In the genomic region with DNA sequence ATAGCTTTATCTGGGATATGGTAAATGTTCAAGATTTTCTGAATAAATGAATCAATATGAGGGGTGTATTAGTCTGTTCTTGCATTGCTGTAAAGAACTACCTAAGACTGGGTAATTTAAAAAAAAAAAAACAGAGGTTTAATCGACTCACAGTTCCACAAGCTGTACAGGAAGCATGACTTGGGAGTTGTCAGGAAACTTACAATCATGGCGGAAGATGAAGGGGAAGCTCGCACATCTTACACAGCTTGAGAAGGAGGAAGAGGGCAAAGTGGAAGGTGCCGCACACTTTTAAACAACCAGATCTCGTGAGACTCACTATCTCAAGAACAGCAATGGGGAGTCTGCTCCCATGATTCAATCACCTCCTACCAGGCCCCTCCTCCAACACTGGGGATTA, we compare ENCODE assay signal across 21 cellular contexts. TPM values are rescaled to one million over a fixed set of nuclear protein-coding genes. Genes with fewer than 3 reads are reported as not detected.
DNase-seq lines count a peak whose midpoint lies in the region; ATAC-seq and TF ChIP-seq lines count a peak whose summit lies in the region.
"Had no signal": no experiment of that assay in that cellular context is flagged by ENCODE, and none has a peak within 500 bp of the region (broad histone marks: within the 10 kb centered on the region; RNA-seq: fewer than 3 reads in every experiment).

No MANE protein-coding gene starts in this region.

- H4K5ac ChIP-seq in IMR-90 (ENCODE audit: low read depth, low read length), result peak overlapping the region; percentile 74

- intact Hi-C loops in activated naive CD4-positive, alpha-beta T cell treated with anti-CD3 and anti-CD28 coated beads for 36 hours (cut with micrococcal nuclease), result no loop called here
- intact Hi-C loops in IMR-90 (cut with micrococcal nuclease), result no loop called here
- intact Hi-C loops in naive thymus-derived CD4-positive, alpha-beta T cell (cut with micrococcal nuclease), result no loop called here

- H4K8ac ChIP-seq in IMR-90 (ENCODE audit: low read depth in 2 of 2, low read length in 2 of 2), result no peak overlapping the region

- ATAC-seq in IMR-90 (ENCODE audit: low read depth), result no peak
- ATAC-seq in naive thymus-derived CD4-positive, alpha-beta T cell, result peak; percentile 57
- ATAC-seq in HG03460 (IDR thresholded peaks at IDR 0.05; ENCODE audit: unreplicated experiment), result no peak
- no peak for ATAC-seq in HG03135 (IDR thresholded peaks at IDR 0.05; ENCODE audit: unreplicated experiment)
- ATAC-seq: CD8-positive, alpha-beta T cell had no signal

- H4K91ac ChIP-seq in IMR-90 (ENCODE audit: insufficient read depth, low read depth, low read length), result no peak overlapping the region; the same call in 1 of the 2 replicates

- no peaks in the 10 kb centered on the region for H3K4me1 Mint-ChIP-seq in activated naive CD4-positive, alpha-beta T cell treated with anti-CD3 and anti-CD28 coated beads, Interleukin-2, amount 50 U/mL, for 24 hours
- H3K4me1 Mint-ChIP-seq in activated naive CD4-positive, alpha-beta T cell treated with anti-CD3 and anti-CD28 coated beads for 36 hours (ENCODE audit: low read depth), result no peaks in the 10 kb centered on the region
- no peaks in the 10 kb centered on the region for H3K4me1 Mint-ChIP-seq in naive thymus-derived CD4-positive, alpha-beta T cell
- H3K4me1 Mint-ChIP-seq in CD8-positive, alpha-beta memory T cell, result no peaks in the 10 kb centered on the region
- H3K4me1 Mint-ChIP-seq: CD4-positive, CD25-positive, alpha-beta regulatory T cell had no signal

- H3K14ac ChIP-seq in IMR-90 (replicated peaks; ENCODE audit: low read depth, low read length), result no peak overlapping the region

- in situ Hi-C loops in IMR-90 (cut with MboI; ENCODE audit: low sequenced_read_pairs), result no loop called here

- no peak overlapping the region for H3K23ac ChIP-seq in IMR-90 (ENCODE audit: low read depth, low read length)

- WGBS in IMR-90 (ENCODE audit: extremely low coverage in 2 of 2, insufficient read length in 1 of 2), 2 experiments, result no CpG with 5 or more reads among the region's 5 CpGs

- H3K36me3 ChIP-seq in IMR-90 (ENCODE audit: control insufficient read depth, insufficient read depth, low read length), result no peaks in the 10 kb centered on the region
- H3K36me3 ChIP-seq in naive thymus-derived CD4-positive, alpha-beta T cell (ENCODE audit: control insufficient read depth in 2 of 3, insufficient read depth in 3 of 3, low read length in 3 of 3), result no peaks in the 10 kb centered on the region
- H3K36me3 ChIP-seq in CD8-positive, alpha-beta memory T cell (ENCODE audit: insufficient read depth, low read length), result no peaks in the 10 kb centered on the region
- H3K36me3 ChIP-seq: BE2C; BLaER1 treated with 17β-estradiol and CSF1 and Interleukin-3, amounts not matched to agents 10 nM and 100 nM; HAP-1 had no signal

- H3K4me2 ChIP-seq in IMR-90 (ENCODE audit: low read depth, low read length), result no peak overlapping the region

- H3K27ac Mint-ChIP-seq in activated naive CD4-positive, alpha-beta T cell treated with anti-CD3 and anti-CD28 coated beads, Interleukin-2, amount 50 U/mL, for 24 hours, result peak overlapping the region; percentile 42
- no peak overlapping the region for H3K27ac Mint-ChIP-seq in activated naive CD4-positive, alpha-beta T cell treated with anti-CD3 and anti-CD28 coated beads for 36 hours
- peak overlapping the region in 1 of 9 donors; percentile 65 for H3K27ac Mint-ChIP-seq in naive thymus-derived CD4-positive, alpha-beta T cell
- peak overlapping the region in 1 of 8 donors; percentile 16 for H3K27ac Mint-ChIP-seq in CD8-positive, alpha-beta memory T cell
- H3K27ac Mint-ChIP-seq: CD8-positive, alpha-beta T cell; HFFc6 had no signal

- no peaks in the 10 kb centered on the region for H4K20me1 ChIP-seq in IMR-90 (ENCODE audit: insufficient read depth, low read length)
- H4K20me1 ChIP-seq: BLaER1 treated with 17β-estradiol and CSF1 and Interleukin-3, amounts not matched to agents 10 nM and 100 nM had no signal

- H3K9me3 Mint-ChIP-seq in activated naive CD4-positive, alpha-beta T cell treated with anti-CD3 and anti-CD28 coated beads, Interleukin-2, amount 50 U/mL, for 24 hours, result no peaks in the 10 kb centered on the region
- H3K9me3 Mint-ChIP-seq in activated naive CD4-positive, alpha-beta T cell treated with anti-CD3 and anti-CD28 coated beads for 36 hours, result no peaks in the 10 kb centered on the region
- H3K9me3 Mint-ChIP-seq in naive thymus-derived CD4-positive, alpha-beta T cell, result no peaks in the 10 kb centered on the region
- no peaks in the 10 kb centered on the region for H3K9me3 Mint-ChIP-seq in CD8-positive, alpha-beta memory T cell
- H3K9me3 Mint-ChIP-seq: CD8-positive, alpha-beta T cell; HFFc6 had no signal

- H3K79me1 ChIP-seq in IMR-90 (ENCODE audit: low read depth in 1 of 2, low read length in 2 of 2), result no peaks in the 10 kb centered on the region

- H3K9ac ChIP-seq in IMR-90 (ENCODE audit: low read depth, low read length), result no peak overlapping the region
- H3K9ac ChIP-seq: BLaER1 treated with 17β-estradiol and CSF1 and Interleukin-3, amounts not matched to agents 10 nM and 100 nM; GM23248 had no signal

- no peaks in the 10 kb centered on the region for H3K9me1 ChIP-seq in IMR-90 (ENCODE audit: insufficient read depth, low read length)

- dilution Hi-C loops in IMR-90 (cut with HindIII; ENCODE audit: low sequenced_read_pairs, unreplicated experiment), result no loop called here

- peak overlapping the region; percentile 64; the same call in 1 of the 2 replicates for H3K18ac ChIP-seq in IMR-90 (ENCODE audit: low read depth, low read length)

- H2AK5ac ChIP-seq in IMR-90 (ENCODE audit: low read depth, low read length), result 0 out of 2 replicates have a peak overlapping the region, but pooled peaks have one; percentile 64

- H3K56ac ChIP-seq in IMR-90 (ENCODE audit: extremely low read depth, insufficient read depth, low read length), result no peak overlapping the region

- H3K27me3 Mint-ChIP-seq in activated naive CD4-positive, alpha-beta T cell treated with anti-CD3 and anti-CD28 coated beads, Interleukin-2, amount 50 U/mL, for 24 hours, result no peaks in the 10 kb centered on the region
- H3K27me3 Mint-ChIP-seq in activated naive CD4-positive, alpha-beta T cell treated with anti-CD3 and anti-CD28 coated beads for 36 hours (ENCODE audit: low read depth), result no peaks in the 10 kb centered on the region
- H3K27me3 Mint-ChIP-seq in naive thymus-derived CD4-positive, alpha-beta T cell, result peaks cover 0 to 4% (median 0%) of the 10 kb centered on the region in 5 donors
- peaks cover 0 to 3% of the 10 kb centered on the region in 2 donors for H3K27me3 Mint-ChIP-seq in CD8-positive, alpha-beta memory T cell

- no peak overlapping the region for H2BK5ac ChIP-seq in IMR-90 (ENCODE audit: low read depth, low read length, poor library complexity, severe bottlenecking)

- no peak overlapping the region for H2BK15ac ChIP-seq in IMR-90 (ENCODE audit: low read depth, low read length)

- BruUV-seq in IMR-90 (replicated peaks; lab: Mats Ljungman, UMichigan), result no TSS peak

- DNase-seq in activated naive CD4-positive, alpha-beta T cell treated with anti-CD3 and anti-CD28 coated beads for 36 hours, result no peak
- no peak for DNase-seq in IMR-90
- DNase-seq in naive thymus-derived CD4-positive, alpha-beta T cell, result no peak
- DNase-seq in CD8-positive, alpha-beta memory T cell, result no peak
- no peak for DNase-seq in NCI-H345 (lab: John Stamatoyannopoulos, UW)
- DNase-seq: ACHN; AML-193; BE2C; CD4-positive, CD25-positive, alpha-beta regulatory T cell; CD8-positive, alpha-beta T cell; DMS53; DMS79 treated with DMSO at 0.1 percent for 48 hours; GF-D8; GM23248; HFFc6 had no signal

- H3K36me3 Mint-ChIP-seq in activated naive CD4-positive, alpha-beta T cell treated with anti-CD3 and anti-CD28 coated beads, Interleukin-2, amount 50 U/mL, for 24 hours, result no peaks in the 10 kb centered on the region
- no peaks in the 10 kb centered on the region for H3K36me3 Mint-ChIP-seq in activated naive CD4-positive, alpha-beta T cell treated with anti-CD3 and anti-CD28 coated beads for 36 hours (ENCODE audit: low read depth)
- H3K36me3 Mint-ChIP-seq in naive thymus-derived CD4-positive, alpha-beta T cell, result no peaks in the 10 kb centered on the region
- H3K36me3 Mint-ChIP-seq in CD8-positive, alpha-beta memory T cell, result no peaks in the 10 kb centered on the region
- H3K36me3 Mint-ChIP-seq: CD4-positive, CD25-positive, alpha-beta regulatory T cell; CD8-positive, alpha-beta T cell had no signal

- no peak for TF ChIP-seq POLR2A in IMR-90 (IDR thresholded peaks at IDR 0.05; ENCODE audit: low read depth, low read length)

- POLR2A ChIA-PET in IMR-90 (lab: Charles Lee; ENCODE audit: unreplicated experiment), result no interaction called here
- POLR2A ChIA-PET in naive thymus-derived CD4-positive, alpha-beta T cell (lab: Charles Lee), result no interaction called here
- POLR2A ChIA-PET in CD8-positive, alpha-beta memory T cell (lab: Charles Lee), result no interaction called here

- H3K27ac ChIP-seq in IMR-90 (ENCODE audit: insufficient read depth, low read length), result no peak overlapping the region
- H3K27ac ChIP-seq in naive thymus-derived CD4-positive, alpha-beta T cell (ENCODE audit: low read depth, low read length), result no peak overlapping the region
- H3K27ac ChIP-seq in CD8-positive, alpha-beta memory T cell (ENCODE audit: low read depth, low read length), result no peak overlapping the region
- H3K27ac ChIP-seq: 22Rv1, GM23248 had no signal

- no peak for TF ChIP-seq RAD21 in IMR-90 (IDR thresholded peaks at IDR 0.05; ENCODE audit: low read length)

- CTCF ChIA-PET in activated naive CD4-positive, alpha-beta T cell treated with anti-CD3 and anti-CD28 coated beads for 36 hours (lab: Charles Lee), result no interaction called here
- CTCF ChIA-PET in IMR-90 (lab: Yijun Ruan, JAX), result interaction anchor here (1.2 kb wide), 1 partner anchor 92 kb away, joined by 3 read pairs; no protein-coding TSS in a partner anchor
- CTCF ChIA-PET in naive thymus-derived CD4-positive, alpha-beta T cell (lab: Charles Lee), result no interaction called here
- CTCF ChIA-PET in CD8-positive, alpha-beta memory T cell (lab: Charles Lee), result no interaction called here

- no peak overlapping the region for H3K4me3 ChIP-seq in IMR-90 (ENCODE audit: insufficient read depth, low read depth, low read length)
- H3K4me3 ChIP-seq in naive thymus-derived CD4-positive, alpha-beta T cell (ENCODE audit: low read length), result no peak overlapping the region
- H3K4me3 ChIP-seq in CD8-positive, alpha-beta memory T cell (ENCODE audit: low read length), result no peak overlapping the region
- H3K4me3 ChIP-seq: BLaER1 treated with 17β-estradiol and CSF1 and Interleukin-3, amounts not matched to agents 10 nM and 100 nM; GM23248; HAP-1 had no signal

- H3K9me3 ChIP-seq in IMR-90 (ENCODE audit: control insufficient read depth, insufficient read depth, low read length), result no peaks in the 10 kb centered on the region
- no peaks in the 10 kb centered on the region for H3K9me3 ChIP-seq in naive thymus-derived CD4-positive, alpha-beta T cell (ENCODE audit: control insufficient read depth in 2 of 3, low read length in 3 of 3)
- H3K9me3 ChIP-seq in CD8-positive, alpha-beta memory T cell (ENCODE audit: low read length), result no peaks in the 10 kb centered on the region
- H3K9me3 ChIP-seq: BE2C, HAP-1 had no signal

- H2BK120ac ChIP-seq in IMR-90 (ENCODE audit: low read depth, low read length), result no peak overlapping the region

- H2AK9ac ChIP-seq in IMR-90 (replicated peaks; ENCODE audit: low read depth, low read length, poor library complexity), result no peak overlapping the region

- no peak overlapping the region for H2BK20ac ChIP-seq in IMR-90 (ENCODE audit: low read depth, low read length)

- no peak for TF ChIP-seq CTCF in IMR-90 (conservative IDR thresholded peaks at IDR 0.05; ENCODE audit: low read depth, low read length)

- H3K4ac ChIP-seq in IMR-90 (ENCODE audit: low read depth, low read length), result no peak overlapping the region

- no peak overlapping the region for H2AFZ ChIP-seq in IMR-90 (replicated peaks; ENCODE audit: low read length, poor library complexity)
- H2AFZ ChIP-seq: GM23248 had no signal

- no peak overlapping the region for H3K4me3 Mint-ChIP-seq in activated naive CD4-positive, alpha-beta T cell treated with anti-CD3 and anti-CD28 coated beads, Interleukin-2, amount 50 U/mL, for 24 hours
- no peak overlapping the region for H3K4me3 Mint-ChIP-seq in activated naive CD4-positive, alpha-beta T cell treated with anti-CD3 and anti-CD28 coated beads for 36 hours
- no peak overlapping the region for H3K4me3 Mint-ChIP-seq in naive thymus-derived CD4-positive, alpha-beta T cell
- no peak overlapping the region for H3K4me3 Mint-ChIP-seq in CD8-positive, alpha-beta memory T cell
- H3K4me3 Mint-ChIP-seq: CD4-positive, CD25-positive, alpha-beta regulatory T cell; CD8-positive, alpha-beta T cell; HFFc6 had no signal

- H3K27me3 ChIP-seq in IMR-90 (ENCODE audit: control insufficient read depth, insufficient read depth, low read length), result no peaks in the 10 kb centered on the region
- H3K27me3 ChIP-seq in naive thymus-derived CD4-positive, alpha-beta T cell (ENCODE audit: control insufficient read depth in 2 of 2, insufficient read depth in 2 of 2, low read length in 2 of 2), result no peaks in the 10 kb centered on the region
- H3K27me3 ChIP-seq in CD8-positive, alpha-beta memory T cell (ENCODE audit: insufficient read depth, low read length, poor library complexity, severe bottlenecking), result no peaks in the 10 kb centered on the region
- H3K27me3 ChIP-seq: BE2C; BLaER1 treated with 17β-estradiol and CSF1 and Interleukin-3, amounts not matched to agents 10 nM and 100 nM had no signal

- H3K4me1 ChIP-seq in IMR-90 (ENCODE audit: control insufficient read depth, insufficient read depth, low read length), result peaks cover 7% of the 10 kb centered on the region
- H3K4me1 ChIP-seq in naive thymus-derived CD4-positive, alpha-beta T cell (ENCODE audit: control insufficient read depth in 2 of 2, insufficient read depth in 2 of 2, low read length in 2 of 2), result no peaks in the 10 kb centered on the region
- no peaks in the 10 kb centered on the region for H3K4me1 ChIP-seq in CD8-positive, alpha-beta memory T cell (ENCODE audit: insufficient read depth, low read length)
- H3K4me1 ChIP-seq: BE2C had no signal

RNA-seq across cellular contexts. Expression of a gene that starts 32.5 kb away (rescaled TPM):
- total RNA-seq in activated naive CD4-positive, alpha-beta T cell treated with anti-CD3 and anti-CD28 coated beads for 36 hours, result 10 to 100 TPM; 15.7 to 16.0 TPM
- 1.3 and 3.3 TPM in 2 replicates for total RNA-seq in IMR-90 (2012; rRNA removed)
- polyA plus RNA-seq in IMR-90 (2012; rRNA removed), result 1.4 and 2.0 TPM in 2 replicates
- 0.96 and 3.1 TPM in 2 replicates for polyA plus RNA-seq in IMR-90 (2012; cell fraction: cytosol; rRNA removed)
- 3.0 and 5.0 TPM in 2 replicates for polyA plus RNA-seq in IMR-90 (2012; cell fraction: nucleus; rRNA removed; ENCODE audit: low replicate concordance)
- total RNA-seq in naive thymus-derived CD4-positive, alpha-beta T cell, result 100 to 1,000 TPM in 1 of 5 experiments, 10 to 100 TPM in 4; 20.7 to 118 (median 44.5) TPM
- 1 to 10 TPM; 8.1 to 8.7 TPM for polyA plus RNA-seq in naive thymus-derived CD4-positive, alpha-beta T cell
- total RNA-seq in CD8-positive, alpha-beta memory T cell, result 1 to 10 TPM; 6.6 to 6.9 TPM
- polyA plus RNA-seq in CD8-positive, alpha-beta memory T cell, result 17.2 TPM
